ENCODE assay signal across 8 cellular contexts in genomic region chr15:68229386-68230156, GRCh38. TPM values are rescaled to one million over a fixed set of nuclear protein-coding genes. Genes with fewer than 3 reads are reported as not detected.
A peak's percentile ranks its signal among the peaks of the same experiment; 100 is the strongest.
DNase-seq lines count a peak whose midpoint lies in the region; ATAC-seq and TF ChIP-seq lines count a peak whose summit lies in the region.

CLN6 (minus strand) TSS chr15:68229728; CDS start chr15:68229584, 144 bp downstream.

- CTCF ChIA-PET in activated CD4-positive, alpha-beta T cell treated with anti-CD3 and anti-CD28 coated beads, Interleukin-2, amount 10 ng/mL, durations not matched to agents 7 days and 5 days (lab: Charles Lee): interaction anchor here (1.0 kb wide), 1 partner anchor 19 kb away, joined by 3 read pairs; no protein-coding TSS in a partner anchor

- H3K27me3 Mint-ChIP-seq in activated CD4-positive, alpha-beta T cell treated with anti-CD3 and anti-CD28 coated beads, Interleukin-2, amount 10 ng/mL, durations not matched to agents 7 days and 5 days: peaks cover 5% of the 10 kb centered on the region

- peaks cover 43% of the 10 kb centered on the region for H3K4me1 Mint-ChIP-seq in activated CD4-positive, alpha-beta T cell treated with anti-CD3 and anti-CD28 coated beads, Interleukin-2, amount 10 ng/mL, durations not matched to agents 7 days and 5 days

- no peaks in the 10 kb centered on the region for H3K36me3 ChIP-seq in left lung

- intact Hi-C loops in left lung (cut with DNase I): no loop called here

- H3K9me3 Mint-ChIP-seq in activated CD4-positive, alpha-beta T cell treated with anti-CD3 and anti-CD28 coated beads, Interleukin-2, amount 10 ng/mL, durations not matched to agents 7 days and 5 days: no peaks in the 10 kb centered on the region

- no peaks in the 10 kb centered on the region for H3K27me3 ChIP-seq in left lung

- ATAC-seq in HG03354 (IDR thresholded peaks at IDR 0.05; ENCODE audit: poor library complexity, severe bottlenecking, unreplicated experiment): peak; percentile 82
- ATAC-seq in left lung: peak; percentile 95

- H3K9me3 ChIP-seq in left lung: no peaks in the 10 kb centered on the region

- H3K36me3 Mint-ChIP-seq in activated CD4-positive, alpha-beta T cell treated with anti-CD3 and anti-CD28 coated beads, Interleukin-2, amount 10 ng/mL, durations not matched to agents 7 days and 5 days (ENCODE audit: low read depth): peaks cover 10% of the 10 kb centered on the region

- H3K27ac Mint-ChIP-seq in activated CD4-positive, alpha-beta T cell treated with anti-CD3 and anti-CD28 coated beads, Interleukin-2, amount 10 ng/mL, durations not matched to agents 7 days and 5 days: peak within 1 kb of the TSS; percentile 88

- H3K4me1 ChIP-seq in left lung: peaks cover 11 to 40% of the 10 kb centered on the region in 2 donors

- peak; percentile 99 for DNase-seq in AG20443 (ENCODE audit: low spot score)
- peak; percentile 71 to 90 for DNase-seq in NCI-H526 (lab: John Stamatoyannopoulos, UW)
- DNase-seq in activated CD4-positive, alpha-beta T cell treated with anti-CD3 and anti-CD28 coated beads, Interleukin-2, amount 10 ng/mL, durations not matched to agents 7 days and 5 days: peak; percentile 81
- DNase-seq in dedifferentiated amniotic fluid mesenchymal stem cell (ENCODE audit: extremely low spot score): peak; percentile 59
- peak; percentile 88 to 97 for DNase-seq in left lung
- peak; percentile 77 for DNase-seq in stimulated activated CD4-positive, alpha-beta T cell treated with anti-CD3 and anti-CD28 coated beads, Interleukin-2, amount 100 ng/mL, for 4 hours (ENCODE audit: low read depth)

- TF ChIP-seq CTCF in left lung (IDR thresholded peaks at IDR 0.05): no peak

- POLR2A ChIA-PET in activated CD4-positive, alpha-beta T cell treated with anti-CD3 and anti-CD28 coated beads, Interleukin-2, amount 10 ng/mL, durations not matched to agents 7 days and 5 days (lab: Charles Lee): no interaction called here

- H3K4me3 ChIP-seq in left lung: peak within 1 kb of the TSS; percentile 85 to 93

- peak within 1 kb of the TSS; percentile 76 to 86 for H3K27ac ChIP-seq in left lung

- H3K4me3 Mint-ChIP-seq in activated CD4-positive, alpha-beta T cell treated with anti-CD3 and anti-CD28 coated beads, Interleukin-2, amount 10 ng/mL, durations not matched to agents 7 days and 5 days: peak within 1 kb of the TSS; percentile 86

- peak; percentile 80 for TF ChIP-seq POLR2A in GM19099 (IDR thresholded peaks at IDR 0.05; ENCODE audit: extremely low read depth, insufficient read length, low read depth)

RNA-seq across cellular contexts. Expression of gene CLN6, which starts in this region (rescaled TPM):
- 10 to 100 TPM; 57.6 to 61.9 TPM for total RNA-seq in activated CD4-positive, alpha-beta T cell treated with anti-CD3 and anti-CD28 coated beads, Interleukin-2, amount 10 ng/mL, durations not matched to agents 7 days and 5 days
- total RNA-seq in left lung: 10 to 100 TPM; 28.3 to 50.3 TPM

Comparison
In these comparisons a context has a peak if more than half of its experiments do, and no peak if none do; other contexts are left out.
1. Peak in every context shown above with its lines: DNase-seq, ATAC-seq, H3K4me3 ChIP-seq and H3K27ac ChIP-seq.